ENCODE assay signal across 8 cellular contexts in the genomic region with DNA sequence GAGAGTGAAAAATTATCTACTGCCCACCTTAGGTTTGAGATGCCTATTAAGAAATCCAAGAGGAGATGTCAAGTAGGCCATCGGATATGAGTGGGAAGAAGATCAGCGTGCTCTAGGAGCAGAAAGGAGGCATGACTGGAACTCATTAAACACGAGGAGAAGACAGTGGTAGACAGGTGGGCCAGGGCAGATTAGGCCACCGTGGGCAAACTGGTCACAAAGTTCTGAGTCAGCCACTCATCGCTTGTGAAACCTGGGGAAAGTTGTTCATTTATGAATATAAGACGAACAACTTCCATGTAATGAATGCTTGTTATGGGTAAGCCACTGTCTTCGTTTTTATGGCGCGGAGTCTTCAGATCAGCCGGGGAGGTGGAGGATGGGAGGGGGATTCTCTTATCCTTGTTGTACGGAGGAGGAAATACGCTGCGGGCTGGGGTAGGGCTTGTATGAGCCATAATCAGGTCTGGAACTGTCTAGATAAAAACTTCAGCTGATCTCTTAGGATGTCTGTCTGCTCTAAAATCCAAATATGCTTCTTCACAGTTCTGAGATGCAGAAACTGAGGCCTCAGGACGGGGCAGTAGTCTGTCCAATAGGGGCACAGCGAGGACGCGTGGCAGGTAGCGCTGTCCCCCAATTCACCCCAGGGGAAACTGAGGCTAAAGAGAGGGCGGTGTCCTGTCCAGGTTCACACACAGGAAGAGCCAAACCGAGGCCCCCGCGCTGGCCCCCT. TPM values are rescaled to one million over a fixed set of nuclear protein-coding genes. Genes with fewer than 3 reads are reported as not detected.
A peak's percentile ranks its signal among the peaks of the same experiment; 100 is the strongest.
DNase-seq lines count a peak whose midpoint lies in the region; ATAC-seq and TF ChIP-seq lines count a peak whose summit lies in the region.

No MANE protein-coding gene starts in this region.

- peak overlapping the region; percentile 73 for H3K4me3 Mint-ChIP-seq in endodermal cell

- peak overlapping the region; percentile 76 for H3K9ac ChIP-seq in endodermal cell (ENCODE audit: extremely low read depth, low read length, poor library complexity, severe bottlenecking)

- peak overlapping the region; percentile 61 to 71 for H3K4me3 ChIP-seq in Panc1 (ENCODE audit: low read depth in 2 of 2, low read length in 2 of 2)
- peak overlapping the region; percentile 89 for H3K4me3 ChIP-seq in endodermal cell (ENCODE audit: low read length)
- H3K4me3 ChIP-seq in osteoblast (ENCODE audit: insufficient read depth, low read length): peak overlapping the region; percentile 76

- TF ChIP-seq CTCF in Panc1 (IDR thresholded peaks at IDR 0.05) (no peak), endodermal cell (conservative IDR thresholded peaks at IDR 0.05) (no peak), osteoblast (IDR thresholded peaks at IDR 0.05; ENCODE audit: extremely low read depth, low read depth, low read length) (no peak), foreskin keratinocyte (conservative IDR thresholded peaks at IDR 0.05) (no peak)

- H3K9me3 ChIP-seq in Panc1 (ENCODE audit: control insufficient read depth, insufficient read depth, low read depth, low read length) (no peaks in the 10 kb centered on the region), endodermal cell (ENCODE audit: control insufficient read depth, low read length) (no peaks in the 10 kb centered on the region), osteoblast (ENCODE audit: low read depth, low read length) (no peaks in the 10 kb centered on the region)

- POLR2A ChIA-PET in Panc1 (lab: Charles Lee): interaction anchor here (0.5 to 0.6 kb wide), 2 partner anchors 20 to 33 kb away, joined by 4 to 6 read pairs; no protein-coding TSS in a partner anchor

- H4K20me1 ChIP-seq in osteoblast (ENCODE audit: insufficient read depth, low read length): no peaks in the 10 kb centered on the region

- no peaks in the 10 kb centered on the region for H3K36me3 Mint-ChIP-seq in endodermal cell (ENCODE audit: low read depth)

- in situ Hi-C loops in Panc1 (cut with HindIII; ENCODE audit: low pct_unique_long_range_greater_than_20kb, low sequenced_read_pairs): no loop called here

- intact Hi-C loops in Panc1 (cut with micrococcal nuclease; ENCODE audit: unreplicated experiment): no loop called here

- H3K36me3 ChIP-seq in Panc1 (ENCODE audit: control insufficient read depth, insufficient read depth, low read length) (no peaks in the 10 kb centered on the region), endodermal cell (ENCODE audit: control insufficient read depth, insufficient read depth, low read length) (no peaks in the 10 kb centered on the region), osteoblast (ENCODE audit: insufficient read depth, low read length) (no peaks in the 10 kb centered on the region)

- ATAC-seq in GM21717 (IDR thresholded peaks at IDR 0.05; ENCODE audit: unreplicated experiment) (peak; percentile 6), Panc1 (no peak; the same call in 1 of the 2 replicates), GM18502 (IDR thresholded peaks at IDR 0.05; ENCODE audit: poor library complexity, unreplicated experiment) (no peak), foreskin keratinocyte (no peak)

- CTCF ChIA-PET in Panc1 (lab: Charles Lee): no interaction called here

- H3K27me3 ChIP-seq in Panc1 (ENCODE audit: control insufficient read depth, insufficient read depth, low read length) (no peaks in the 10 kb centered on the region), endodermal cell (ENCODE audit: control insufficient read depth, insufficient read depth, low read length, poor library complexity, severe bottlenecking) (no peaks in the 10 kb centered on the region), osteoblast (ENCODE audit: insufficient read depth, low read length) (no peaks in the 10 kb centered on the region), foreskin keratinocyte (no peaks in the 10 kb centered on the region)

- H3K9me3 Mint-ChIP-seq in endodermal cell: no peaks in the 10 kb centered on the region

- no peaks in the 10 kb centered on the region for H3K27me3 Mint-ChIP-seq in endodermal cell (ENCODE audit: insufficient read depth)

- H3K4me1 Mint-ChIP-seq in endodermal cell: peaks cover 25% of the 10 kb centered on the region

- H3K27ac Mint-ChIP-seq in endodermal cell: peak overlapping the region; percentile 97

- peaks cover 27% of the 10 kb centered on the region for H3K79me2 ChIP-seq in osteoblast (ENCODE audit: insufficient read depth, low read length)

- H2AFZ ChIP-seq in osteoblast (ENCODE audit: low read length): peak overlapping the region; percentile 93

- H3K4me1 ChIP-seq in Panc1 (ENCODE audit: control insufficient read depth, insufficient read depth, low read length) (peaks cover 23% of the 10 kb centered on the region), endodermal cell (ENCODE audit: control insufficient read depth, insufficient read depth, low read length) (no peaks in the 10 kb centered on the region), osteoblast (ENCODE audit: insufficient read depth, low read length) (peaks cover 14% of the 10 kb centered on the region), foreskin keratinocyte (no peaks in the 10 kb centered on the region)

- WGBS in endodermal cell (ENCODE audit: insufficient coverage in 1 of 2, insufficient read length in 1 of 2), 2 experiments: 52 to 73% methylated on average over 11 to 22 of the region's 22 CpGs

- peak overlapping the region; percentile 72 for H3K27ac ChIP-seq in Panc1 (ENCODE audit: low read length)
- H3K27ac ChIP-seq in endodermal cell (ENCODE audit: low read depth, low read length): peak overlapping the region; percentile 76
- peak overlapping the region; percentile 62 for H3K27ac ChIP-seq in osteoblast (ENCODE audit: low read depth, low read length)
- H3K27ac ChIP-seq in foreskin keratinocyte: no peak overlapping the region

- TSS peak; percentile 96 for BruUV-seq in Panc1 (replicated peaks; lab: Mats Ljungman, UMichigan)

- no peak for DNase-seq in Panc1 (ENCODE audit: low read depth, low spot score)
- no peak for DNase-seq in endodermal cell
- peak; percentile 48 for DNase-seq in osteoblast (ENCODE audit: insufficient read length, low spot score, missing footprints)
- no peak for DNase-seq in occipital lobe (lab: John Stamatoyannopoulos, UW)
- DNase-seq in foreskin keratinocyte: no peak
- DNase-seq in NCI-H2107 (lab: John Stamatoyannopoulos, UW): no peak

- H3K4me2 ChIP-seq in osteoblast (ENCODE audit: insufficient read depth, low read length): peak overlapping the region; percentile 90

RNA-seq across cellular contexts. Expression of a gene that starts 1.1 kb away (rescaled TPM):
- total RNA-seq in Panc1 (2021; ENCODE audit: unreplicated experiment): 81.5 TPM
- 95.0 TPM for polyA plus RNA-seq in Panc1 (2012; ENCODE audit: insufficient read length)
- total RNA-seq in endodermal cell: 10 to 100 TPM; 50.2 to 58.8 TPM
- polyA plus RNA-seq in endodermal cell (2013, experiment 1 of 2): 36.7 TPM
- 31.4 TPM for polyA plus RNA-seq in endodermal cell (2013, experiment 2 of 2)
- total RNA-seq in osteoblast: 13.0 and 16.6 TPM in 2 replicates
- total RNA-seq in occipital lobe: 11.1 TPM
- 9.7 and 10.8 TPM in 2 replicates for total RNA-seq in foreskin keratinocyte
- 18.0 and 19.6 TPM in 2 replicates for polyA plus RNA-seq in foreskin keratinocyte

RNA-seq across cellular contexts. Expression of a gene that starts 18.9 kb away (rescaled TPM):
- total RNA-seq in Panc1 (2021; ENCODE audit: unreplicated experiment) (132 TPM), endodermal cell (10 to 100 TPM; 42.1 to 43.7 TPM), osteoblast (23.6 and 27.5 TPM in 2 replicates), occipital lobe (14.3 TPM), foreskin keratinocyte (28.6 and 29.1 TPM in 2 replicates)
- polyA plus RNA-seq in Panc1 (2012; ENCODE audit: insufficient read length): 200 TPM
- 27.7 TPM for polyA plus RNA-seq in endodermal cell (2013, experiment 1 of 2)
- polyA plus RNA-seq in endodermal cell (2013, experiment 2 of 2): 26.5 TPM
- polyA plus RNA-seq in foreskin keratinocyte: 32.3 and 32.5 TPM in 2 replicates

RNA-seq across cellular contexts. Expression of a gene that starts 35.8 kb away (rescaled TPM):
- not detected for total RNA-seq in Panc1 (2021; ENCODE audit: unreplicated experiment)
- not detected for polyA plus RNA-seq in Panc1 (2012; ENCODE audit: insufficient read length)
- total RNA-seq in endodermal cell: under 1 TPM in 1 of 2 donors, not detected in 1; 0.40 TPM
- 20.2 TPM for polyA plus RNA-seq in endodermal cell (2013, experiment 1 of 2)
- 19.9 TPM for polyA plus RNA-seq in endodermal cell (2013, experiment 2 of 2)
- not detected in 2 replicates for total RNA-seq in osteoblast
- not detected for total RNA-seq in occipital lobe
- total RNA-seq in foreskin keratinocyte: not detected in 2 replicates
- not detected in 2 replicates for polyA plus RNA-seq in foreskin keratinocyte

RNA-seq across cellular contexts. Expression of a gene that starts 57.6 kb away (rescaled TPM):
- total RNA-seq in Panc1 (2021; ENCODE audit: unreplicated experiment) (not detected), endodermal cell (not detected), osteoblast (under 0.01 TPM in 1 of 2 replicates, not detected in the other), occipital lobe (not detected), foreskin keratinocyte (not detected in 2 replicates)
- polyA plus RNA-seq in Panc1 (2012; ENCODE audit: insufficient read length): not detected
- polyA plus RNA-seq in endodermal cell (2013, experiment 1 of 2): 0.14 TPM
- not detected for polyA plus RNA-seq in endodermal cell (2013, experiment 2 of 2)
- 0.04 TPM in 1 of 2 replicates, not detected in the other for polyA plus RNA-seq in foreskin keratinocyte
